31 cellular contexts compared by ENCODE assay signal in genomic region chr5:15353086-15353645, GRCh38.
"Had no signal": no experiment of that assay in that cellular context is flagged by ENCODE, and none has a peak within 500 bp of the region (broad histone marks: within the 10 kb centered on the region; RNA-seq: fewer than 3 reads in every experiment).

No MANE protein-coding gene starts in this region.

- H3K4me3 ChIP-seq: MG63 had no signal

- H3K36me3 ChIP-seq: MG63, WERI-Rb-1 had no signal

- H3K27ac ChIP-seq: WERI-Rb-1 had no signal

- DNase-seq: activated CD4-positive, alpha-beta memory T cell treated with anti-CD3 and anti-CD28 coated beads, Interleukin-2, amount 10 ng/mL, durations not matched to agents 7 days and 5 days; activated CD4-positive, alpha-beta T cell treated with anti-CD3 and anti-CD28 coated beads for 1 hour; activated CD4-positive, alpha-beta T cell treated with anti-CD3 and anti-CD28 coated beads for 48 hours; activated CD4-positive, CD25-positive, alpha-beta regulatory T cell; activated CD8-positive, alpha-beta memory T cell treated with anti-CD3 and anti-CD28 coated beads for 24 hours; activated CD8-positive, alpha-beta memory T cell treated with anti-CD3 and anti-CD28 coated beads, Interleukin-2, amount 10 ng/mL, durations not matched to agents 7 days and 5 days; activated CD8-positive, alpha-beta memory T cell treated with anti-CD3 and anti-CD28 coated beads, Interleukin-2, amount 50 U/mL, for 48 hours; activated effector memory CD4-positive, alpha-beta T cell treated with Interleukin-2 at 50 U/mL for 16 hours; activated naive CD4-positive, alpha-beta T cell treated with anti-CD3 and anti-CD28 coated beads, Interleukin-2, amount 10 ng/mL, durations not matched to agents 7 days and 5 days; activated naive CD8-positive, alpha-beta T cell treated with anti-CD3 and anti-CD28 coated beads, Interleukin-2, amount 50 U/mL, for 24 hours; activated T-cell treated with anti-CD3 and anti-CD28 coated beads, Interleukin-2, amount 50 U/mL, for 48 hours; anterior cingulate cortex; central memory CD4-positive, alpha-beta T cell; Kasumi-1; KG1; MG63; NCI-H1092; NCI-H1436 treated with DMSO at 0.1 percent for 48 hours; NCI-H1694 treated with DMSO at 0.1 percent for 48 hours; NCI-H2029 treated with DMSO at 0.1 percent for 48 hours; NCI-H2107; NCI-H2171; NCI-H510A; NCI-H748 treated with DMSO at 0.1 percent for 48 hours; OCI-M1; Right ventricle myocardium superior; SW 1271; T-helper 1 cell; T-helper 2 cell; T-helper 9 cell had no signal

- ATAC-seq: activated CD8-positive, alpha-beta memory T cell treated with anti-CD3 and anti-CD28 coated beads, Interleukin-2, amount 10 ng/mL, durations not matched to agents 7 days and 5 days; activated naive CD8-positive, alpha-beta T cell treated with anti-CD3 and anti-CD28 coated beads, Interleukin-2, amount 50 U/mL, for 24 hours had no signal
